In genomic region chr18:48023334-48024008, GRCh38 we compare ENCODE assay signal across 1 cellular context.
TF ChIP-seq lines count a peak whose summit lies in the region.

No MANE protein-coding gene starts in this region.

TF ChIP-seq in SK-N-SH, 30 proteins besides CTCF, POLR2A, EP300 and RAD21 (continued from another document):
- TF ChIP-seq RFX5 (IDR thresholded peaks at IDR 0.05; ENCODE audit: low read length), result peak; percentile 47; the same call in 1 of the 2 replicates
- TF ChIP-seq, protein P1, sequence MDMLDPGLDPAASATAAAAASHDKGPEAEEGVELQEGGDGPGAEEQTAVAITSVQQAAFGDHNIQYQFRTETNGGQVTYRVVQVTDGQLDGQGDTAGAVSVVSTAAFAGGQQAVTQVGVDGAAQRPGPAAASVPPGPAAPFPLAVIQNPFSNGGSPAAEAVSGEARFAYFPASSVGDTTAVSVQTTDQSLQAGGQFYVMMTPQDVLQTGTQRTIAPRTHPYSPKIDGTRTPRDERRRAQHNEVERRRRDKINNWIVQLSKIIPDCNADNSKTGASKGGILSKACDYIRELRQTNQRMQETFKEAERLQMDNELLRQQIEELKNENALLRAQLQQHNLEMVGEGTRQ (IDR thresholded peaks at IDR 0.05; ENCODE audit: borderline replicate concordance, low read depth, low read length), result no peak
- peak; percentile 52 for TF ChIP-seq FOXJ3 (CRISPR knock-in tag; IDR thresholded peaks at IDR 0.05)
- TF ChIP-seq CHD2 (IDR thresholded peaks at IDR 0.05; ENCODE audit: low read length, partially characterized antibody), result peak; percentile 68
- no peak for TF ChIP-seq SIN3A (IDR thresholded peaks at IDR 0.05; ENCODE audit: borderline replicate concordance, low read depth, low read length)
- TF ChIP-seq FOSL2 (IDR thresholded peaks at IDR 0.05; ENCODE audit: borderline replicate concordance, low read depth), result no peak
- 0 out of 2 replicates have a peak, but pooled peaks have one; percentile 32 for TF ChIP-seq TCF12 (IDR thresholded peaks at IDR 0.05)
- no peak for TF ChIP-seq MEF2A (IDR thresholded peaks at IDR 0.05; ENCODE audit: borderline replicate concordance, low read depth)
- TF ChIP-seq ZBTB33 (IDR thresholded peaks at IDR 0.05; ENCODE audit: borderline replicate concordance, low read depth), result no peak
- TF ChIP-seq, protein P2, sequence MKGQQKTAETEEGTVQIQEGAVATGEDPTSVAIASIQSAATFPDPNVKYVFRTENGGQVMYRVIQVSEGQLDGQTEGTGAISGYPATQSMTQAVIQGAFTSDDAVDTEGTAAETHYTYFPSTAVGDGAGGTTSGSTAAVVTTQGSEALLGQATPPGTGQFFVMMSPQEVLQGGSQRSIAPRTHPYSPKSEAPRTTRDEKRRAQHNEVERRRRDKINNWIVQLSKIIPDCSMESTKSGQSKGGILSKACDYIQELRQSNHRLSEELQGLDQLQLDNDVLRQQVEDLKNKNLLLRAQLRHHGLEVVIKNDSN (IDR thresholded peaks at IDR 0.05; ENCODE audit: borderline replicate concordance, low read depth), result no peak; the same call in 1 of the 2 replicates
- TF ChIP-seq IRF3 (IDR thresholded peaks at IDR 0.05; ENCODE audit: low read depth, low read length), result no peak
- TF ChIP-seq GABPA (IDR thresholded peaks at IDR 0.05; ENCODE audit: low read depth), result no peak
TF ChIP-seq in SK-N-SH: peak in this region for 11.
